In the genomic region with DNA sequence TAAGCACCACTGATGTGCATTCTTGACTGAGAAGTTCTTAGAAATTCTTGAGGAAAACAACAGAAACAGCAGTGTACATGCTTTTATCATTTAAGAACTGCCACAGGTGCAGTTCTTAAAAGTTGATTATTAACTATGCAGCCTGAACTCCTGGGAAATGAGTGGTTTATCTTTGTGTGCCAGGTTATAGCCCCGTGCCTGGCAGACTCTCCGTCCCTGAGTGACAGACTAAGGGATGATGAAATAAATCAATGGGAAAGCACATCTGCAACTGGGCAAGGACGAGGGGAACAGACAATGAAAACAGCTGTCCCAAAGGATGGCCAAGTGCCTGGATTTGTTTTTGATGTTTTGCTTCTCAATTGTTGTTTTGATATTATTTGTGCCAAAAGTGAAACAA, we compare ENCODE assay signal across 13 cellular contexts.
A peak's percentile ranks its signal among the peaks of the same experiment; 100 is the strongest.
DNase-seq lines count a peak whose midpoint lies in the region; ATAC-seq and TF ChIP-seq lines count a peak whose summit lies in the region.
"Had no signal": no experiment of that assay in that cellular context is flagged by ENCODE, and none has a peak within 500 bp of the region (broad histone marks: within the 10 kb centered on the region; RNA-seq: fewer than 3 reads in every experiment).

No MANE protein-coding gene starts in this region.

- H3K4me3 ChIP-seq in adrenal gland (no peak overlapping the region), ascending aorta (no peak overlapping the region)

- no peak overlapping the region for H3K4ac ChIP-seq in H9 (ENCODE audit: low read depth, low read length)

- no peak overlapping the region for H2BK120ac ChIP-seq in H9 (ENCODE audit: low read depth, low read length, poor library complexity, severe bottlenecking)

- H3K9me3 Mint-ChIP-seq in H9: no peaks in the 10 kb centered on the region
- H3K9me3 Mint-ChIP-seq in stimulated activated naive CD8-positive, alpha-beta T cell treated with anti-CD3 and anti-CD28 coated beads, Interleukin-15, amount 100 ng/mL, for 72 hours: no peaks in the 10 kb centered on the region
- H3K9me3 Mint-ChIP-seq in CD4-positive, alpha-beta T cell: no peaks in the 10 kb centered on the region
- H3K9me3 Mint-ChIP-seq: central memory CD8-positive, alpha-beta T cell; stimulated activated memory B cell treated with anti-CD40 and anti-IgM and Interleukin-4, amounts not matched to agents 10 μg/mL and 1 μg/mL and 100 μg/mL, for 72 hours had no signal

- H4K91ac ChIP-seq in H9 (ENCODE audit: insufficient read length, low read depth, low read length): no peak overlapping the region

- H3K27ac Mint-ChIP-seq in H9: peak overlapping the region in 2 of 3 experiments; percentile 17 to 71; a peak in 1 of 7 replicates
- no peak overlapping the region for H3K27ac Mint-ChIP-seq in stimulated activated naive CD8-positive, alpha-beta T cell treated with anti-CD3 and anti-CD28 coated beads, Interleukin-15, amount 100 ng/mL, for 72 hours
- H3K27ac Mint-ChIP-seq in CD4-positive, alpha-beta T cell: no peak overlapping the region
- H3K27ac Mint-ChIP-seq: stimulated activated memory B cell treated with anti-CD40 and anti-IgM and Interleukin-4, amounts not matched to agents 10 μg/mL and 1 μg/mL and 100 μg/mL, for 72 hours had no signal

- H2BK5ac ChIP-seq in H9 (ENCODE audit: insufficient read length, low read length): no peak overlapping the region

- no peak overlapping the region for H3K27ac ChIP-seq in H9 (ENCODE audit: insufficient read length, low read depth, low read length)
- H3K27ac ChIP-seq in adrenal gland: peak overlapping the region; percentile 22 to 78 (median 70)
- H3K27ac ChIP-seq in ascending aorta: peak overlapping the region in 1 of 2 donors; percentile 69
- no peak overlapping the region for H3K27ac ChIP-seq in CD4-positive, alpha-beta T cell (ENCODE audit: low read depth, low read length)

- H3K36me3 Mint-ChIP-seq in H9 (ENCODE audit: insufficient read depth in 1 of 3, low read depth in 3 of 3): no peaks in the 10 kb centered on the region
- no peaks in the 10 kb centered on the region for H3K36me3 Mint-ChIP-seq in CD4-positive, alpha-beta T cell (ENCODE audit: low read depth)
- H3K36me3 Mint-ChIP-seq: stimulated activated memory B cell treated with anti-CD40 and anti-IgM and Interleukin-4, amounts not matched to agents 10 μg/mL and 1 μg/mL and 100 μg/mL, for 72 hours had no signal

- no peak overlapping the region for H3K4me2 ChIP-seq in H9 (ENCODE audit: insufficient read depth, insufficient read length, low read length)

- no peaks in the 10 kb centered on the region for H3K9me3 ChIP-seq in H9 (ENCODE audit: control insufficient read depth, low read depth, low read length)
- H3K9me3 ChIP-seq in adrenal gland (replicated peaks in 1 of 3): no peaks in the 10 kb centered on the region
- H3K9me3 ChIP-seq in ascending aorta: no peaks in the 10 kb centered on the region
- no peaks in the 10 kb centered on the region for H3K9me3 ChIP-seq in CD4-positive, alpha-beta T cell (ENCODE audit: control insufficient read depth, low read length)

- no peak overlapping the region for H2BK12ac ChIP-seq in H9 (ENCODE audit: insufficient read length, low read depth, low read length)

- H3K23me2 ChIP-seq in H9 (ENCODE audit: insufficient read length, low read depth, low read length, poor library complexity, severe bottlenecking): no peaks in the 10 kb centered on the region

- H2AK5ac ChIP-seq in H9 (ENCODE audit: insufficient read length, low read length): no peak overlapping the region

- no CpG with 5 or more reads among the region's 3 CpGs for WGBS in H9 (ENCODE audit: extremely low coverage, insufficient read length, low lambda C conversion rate)
- WGBS in adrenal gland, 4 donors: 22 to 35% (median 29%) methylated on average over 3 of the region's 3 CpGs

- H3K14ac ChIP-seq in H9 (ENCODE audit: insufficient read depth, low read length): no peak overlapping the region

- POLR2A ChIA-PET in CD4-positive, alpha-beta T cell (lab: Charles Lee): no interaction called here

- no peaks in the 10 kb centered on the region for H3K79me1 ChIP-seq in H9 (ENCODE audit: insufficient read depth, low read depth, low read length, poor library complexity, severe bottlenecking)

- no peak overlapping the region for H4K8ac ChIP-seq in H9 (replicated peaks; ENCODE audit: insufficient read length, low read depth, low read length)

- no peak overlapping the region for H2BK20ac ChIP-seq in H9 (ENCODE audit: low read depth, low read length, poor library complexity, severe bottlenecking)

- CTCF ChIA-PET in CD4-positive, alpha-beta T cell (lab: Charles Lee): no interaction called here

- H3K27me3 Mint-ChIP-seq in H9 (ENCODE audit: low read depth): peaks cover 3% of the 10 kb centered on the region; the same call in 1 of the 2 replicates
- peaks cover 8% of the 10 kb centered on the region for H3K27me3 Mint-ChIP-seq in stimulated activated naive CD8-positive, alpha-beta T cell treated with anti-CD3 and anti-CD28 coated beads, Interleukin-15, amount 100 ng/mL, for 72 hours
- H3K27me3 Mint-ChIP-seq in CD4-positive, alpha-beta T cell: no peaks in the 10 kb centered on the region

- 0 out of 2 replicates have a peak, but pooled peaks cover 2% of the 10 kb centered on the region for H3K27me3 ChIP-seq in H9 (ENCODE audit: insufficient read depth, low read length)
- H3K27me3 ChIP-seq in adrenal gland: no peaks in the 10 kb centered on the region
- H3K27me3 ChIP-seq in ascending aorta: no peaks in the 10 kb centered on the region
- H3K27me3 ChIP-seq in CD4-positive, alpha-beta T cell (ENCODE audit: control insufficient read depth, insufficient read depth, low read length): no peaks in the 10 kb centered on the region

- no peak overlapping the region for H4K5ac ChIP-seq in H9 (ENCODE audit: insufficient read length, low read depth, low read length)

- no peak overlapping the region for H3K9ac ChIP-seq in H9 (ENCODE audit: extremely low read depth, insufficient read length, low read length)

- no peak for ATAC-seq in HG02610 (IDR thresholded peaks at IDR 0.05; ENCODE audit: unreplicated experiment)
- no peak for ATAC-seq in stimulated activated naive CD8-positive, alpha-beta T cell treated with anti-CD3 and anti-CD28 coated beads, Interleukin-15, amount 100 ng/mL, for 72 hours
- no peak for ATAC-seq in CD4-positive, alpha-beta T cell (ENCODE audit: poor library complexity)
- ATAC-seq: stimulated activated memory B cell treated with anti-CD40 and anti-IgM and Interleukin-4, amounts not matched to agents 10 μg/mL and 1 μg/mL and 100 μg/mL, for 72 hours had no signal

- peaks cover 13 to 19% of the 10 kb centered on the region in 2 experiments for H3K4me1 Mint-ChIP-seq in H9
- peaks cover 6% of the 10 kb centered on the region for H3K4me1 Mint-ChIP-seq in stimulated activated naive CD8-positive, alpha-beta T cell treated with anti-CD3 and anti-CD28 coated beads, Interleukin-15, amount 100 ng/mL, for 72 hours
- no peaks in the 10 kb centered on the region for H3K4me1 Mint-ChIP-seq in CD4-positive, alpha-beta T cell (ENCODE audit: low read depth)
- H3K4me1 Mint-ChIP-seq: central memory CD8-positive, alpha-beta T cell; stimulated activated memory B cell treated with anti-CD40 and anti-IgM and Interleukin-4, amounts not matched to agents 10 μg/mL and 1 μg/mL and 100 μg/mL, for 72 hours had no signal

- no peak overlapping the region for H2AFZ ChIP-seq in H9 (ENCODE audit: low read length)

- DNase-seq in H9 (no peak), adrenal gland (peak in 3 of 7 donors; percentile 24 to 63 (median 38)), kidney tubule cell (ENCODE audit: low spot score) (peak; percentile 74), renal cortical epithelial cell (ENCODE audit: low read depth) (peak; percentile 90), ascending aorta (ENCODE audit: low spot score in 2 of 2) (no peak)
- DNase-seq in stimulated activated naive CD8-positive, alpha-beta T cell treated with anti-CD3 and anti-CD28 coated beads, Interleukin-15, amount 100 ng/mL, for 72 hours: no peak
- no peak for DNase-seq in CD4-positive, alpha-beta T cell
- DNase-seq: activated CD4-positive, alpha-beta T cell treated with anti-CD3 and anti-CD28 coated beads for 4 hours; Kasumi-1; NCI-H2081 treated with DMSO at 0.1 percent for 48 hours had no signal

- no peaks in the 10 kb centered on the region for H3K79me2 ChIP-seq in H9 (ENCODE audit: insufficient read depth, low read length)

- no peak overlapping the region for H3K56ac ChIP-seq in H9 (ENCODE audit: insufficient read length, low read depth, low read length)

- no peak overlapping the region for H2BK15ac ChIP-seq in H9 (ENCODE audit: low read depth, low read length)

- no peak overlapping the region for H3K4me3 Mint-ChIP-seq in H9
- H3K4me3 Mint-ChIP-seq in stimulated activated naive CD8-positive, alpha-beta T cell treated with anti-CD3 and anti-CD28 coated beads, Interleukin-15, amount 100 ng/mL, for 72 hours: peak overlapping the region in 1 of 2 donors; percentile 30
- H3K4me3 Mint-ChIP-seq in CD4-positive, alpha-beta T cell: no peak overlapping the region
- H3K4me3 Mint-ChIP-seq: central memory CD8-positive, alpha-beta T cell; stimulated activated memory B cell treated with anti-CD40 and anti-IgM and Interleukin-4, amounts not matched to agents 10 μg/mL and 1 μg/mL and 100 μg/mL, for 72 hours had no signal

- no peak overlapping the region for H3T11ph ChIP-seq in H9 (ENCODE audit: low read length)

- no peak for TF ChIP-seq POLR2A in adrenal gland (IDR thresholded peaks at IDR 0.05)

- intact Hi-C loops in adrenal gland (cut with DNase I): no loop called here
- intact Hi-C loops in ascending aorta (cut with DNase I): no loop called here
- intact Hi-C loops in CD4-positive, alpha-beta T cell (cut with DNase I, micrococcal nuclease): no loop called here

- H3K4me1 ChIP-seq in H9 (ENCODE audit: insufficient read depth, low read length): peaks cover 5% of the 10 kb centered on the region; the same call in 1 of the 2 replicates
- peaks cover 18 to 24% of the 10 kb centered on the region in 2 donors for H3K4me1 ChIP-seq in adrenal gland (replicated peaks in 1 of 2)
- H3K4me1 ChIP-seq in ascending aorta: peaks cover 0 to 10% of the 10 kb centered on the region in 2 donors

- no peak for TF ChIP-seq CTCF in H9 (conservative IDR thresholded peaks at IDR 0.05)
- TF ChIP-seq CTCF in adrenal gland (IDR thresholded peaks at IDR 0.05): no peak
- TF ChIP-seq CTCF in ascending aorta (IDR thresholded peaks at IDR 0.05): no peak
- TF ChIP-seq CTCF in CD4-positive, alpha-beta T cell (IDR thresholded peaks at IDR 0.05): no peak

- H3K36me3 ChIP-seq in adrenal gland (replicated peaks in 1 of 2) (no peaks in the 10 kb centered on the region), ascending aorta (no peaks in the 10 kb centered on the region)

- no peak overlapping the region for H3K18ac ChIP-seq in H9 (ENCODE audit: insufficient read length, low read depth, low read length)

- no peak overlapping the region for H3K23ac ChIP-seq in H9 (ENCODE audit: insufficient read length, low read depth, low read length)

- no peaks in the 10 kb centered on the region for H4K20me1 ChIP-seq in H9 (ENCODE audit: control insufficient read depth, insufficient read depth, insufficient read length)

Comparison
In these comparisons a context has a peak if more than half of its experiments do, and no peak if none do; other contexts are left out.
1. DNase-seq: peak in kidney tubule cell (single experiment) and renal cortical epithelial cell (single experiment); none in H9 (single experiment), ascending aorta (0 of 2), stimulated activated naive CD8-positive, alpha-beta T cell treated with anti-CD3 and anti-CD28 coated beads, Interleukin-15, amount 100 ng/mL, for 72 hours (0 of 2) and CD4-positive, alpha-beta T cell (0 of 10).
2. H3K27ac ChIP-seq: peak in adrenal gland (5 of 5); none in H9 (single experiment) and CD4-positive, alpha-beta T cell (single experiment).
3. H3K27ac Mint-ChIP-seq: peak in H9 (2 of 3); none in stimulated activated naive CD8-positive, alpha-beta T cell treated with anti-CD3 and anti-CD28 coated beads, Interleukin-15, amount 100 ng/mL, for 72 hours (0 of 2) and CD4-positive, alpha-beta T cell (single experiment).